24 cellular contexts compared by ENCODE assay signal in the genomic region with DNA sequence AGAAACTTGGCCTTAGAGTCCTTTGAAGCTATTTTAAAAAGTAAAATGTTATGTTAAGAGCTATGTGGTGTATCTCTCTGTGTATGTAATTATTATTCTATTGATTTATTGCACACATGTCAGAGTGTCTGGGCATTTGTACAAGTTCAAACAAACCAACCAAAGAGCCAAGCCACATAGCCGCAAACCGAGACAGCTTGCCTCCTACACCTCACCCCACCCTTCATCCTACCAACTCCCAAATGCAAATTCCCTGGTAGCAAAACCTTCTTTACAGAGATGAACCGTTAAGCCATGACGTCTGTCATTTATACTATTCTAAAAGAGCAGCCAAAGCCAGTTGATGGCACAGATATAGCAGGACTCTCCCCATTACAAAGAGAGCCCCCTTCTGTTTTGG.
"Had no signal": no experiment of that assay in that cellular context is flagged by ENCODE, and none has a peak within 500 bp of the region (broad histone marks: within the 10 kb centered on the region; RNA-seq: fewer than 3 reads in every experiment).

No MANE protein-coding gene starts in this region.

- H3K9me3 Mint-ChIP-seq: activated B cell treated with CpG ODN at 0.5 μM for 24 hours; activated CD4-positive, alpha-beta memory T cell treated with anti-CD3 and anti-CD28 coated beads for 36 hours; activated naive CD8-positive, alpha-beta T cell treated with anti-CD3 and anti-CD28 coated beads, Interleukin-2, amount 10 ng/mL, durations not matched to agents 7 days and 5 days had no signal

- H3K36me3 ChIP-seq: neutrophil, right lobe of liver, suprapubic skin, transverse colon had no signal

- H3K4me3 Mint-ChIP-seq: activated B cell treated with CpG ODN at 0.5 μM for 24 hours; activated CD4-positive, alpha-beta memory T cell treated with anti-CD3 and anti-CD28 coated beads for 36 hours; activated CD8-positive, alpha-beta memory T cell treated with anti-CD3 and anti-CD28 coated beads, Interleukin-2, amount 10 ng/mL, durations not matched to agents 7 days and 5 days; activated naive CD8-positive, alpha-beta T cell treated with anti-CD3 and anti-CD28 coated beads, Interleukin-2, amount 10 ng/mL, durations not matched to agents 7 days and 5 days; natural killer cell treated with Interleukin-12 subunit alpha and Interleukin-12 subunit beta and Interleukin-15 and Interleukin-18, amount 100 ng/mL, for 72 hours; stimulated activated naive CD8-positive, alpha-beta T cell treated with anti-CD3 and anti-CD28 coated beads, Interleukin-15, amount 100 ng/mL, for 72 hours had no signal

- H3K4me3 ChIP-seq: hepatocyte, right lobe of liver, suprapubic skin, transverse colon had no signal

- H3K4me1 Mint-ChIP-seq: activated B cell treated with CpG ODN at 0.5 μM for 24 hours; activated CD8-positive, alpha-beta memory T cell treated with anti-CD3 and anti-CD28 coated beads, Interleukin-2, amount 10 ng/mL, durations not matched to agents 7 days and 5 days; activated naive CD8-positive, alpha-beta T cell treated with anti-CD3 and anti-CD28 coated beads, Interleukin-2, amount 10 ng/mL, durations not matched to agents 7 days and 5 days; stimulated activated naive CD8-positive, alpha-beta T cell treated with anti-CD3 and anti-CD28 coated beads, Interleukin-15, amount 100 ng/mL, for 72 hours had no signal

- H3K79me2 ChIP-seq: hepatocyte, parathyroid adenoma had no signal

- H3K4me2 ChIP-seq: hepatocyte had no signal

- ATAC-seq: activated CD8-positive, alpha-beta memory T cell treated with anti-CD3 and anti-CD28 coated beads, Interleukin-2, amount 10 ng/mL, durations not matched to agents 7 days and 5 days; natural killer cell treated with Interleukin-12 subunit alpha and Interleukin-12 subunit beta and Interleukin-15 and Interleukin-18, amount 100 ng/mL, for 72 hours; right lobe of liver; stimulated activated naive CD8-positive, alpha-beta T cell treated with anti-CD3 and anti-CD28 coated beads, Interleukin-15, amount 100 ng/mL, for 72 hours had no signal

- H3K4me1 ChIP-seq: parathyroid adenoma, right lobe of liver, suprapubic skin, transverse colon had no signal

- H3K27ac Mint-ChIP-seq: activated B cell treated with CpG ODN at 0.5 μM for 24 hours; activated CD4-positive, alpha-beta memory T cell treated with anti-CD3 and anti-CD28 coated beads for 36 hours; activated CD8-positive, alpha-beta memory T cell treated with anti-CD3 and anti-CD28 coated beads, Interleukin-2, amount 10 ng/mL, durations not matched to agents 7 days and 5 days; activated naive CD8-positive, alpha-beta T cell treated with anti-CD3 and anti-CD28 coated beads, Interleukin-2, amount 10 ng/mL, durations not matched to agents 7 days and 5 days; natural killer cell treated with Interleukin-12 subunit alpha and Interleukin-12 subunit beta and Interleukin-15 and Interleukin-18, amount 100 ng/mL, for 72 hours; stimulated activated naive CD8-positive, alpha-beta T cell treated with anti-CD3 and anti-CD28 coated beads, Interleukin-15, amount 100 ng/mL, for 72 hours had no signal

- H3K9me3 ChIP-seq: neutrophil, right lobe of liver, suprapubic skin, transverse colon had no signal

- DNase-seq: activated B cell treated with CpG ODN at 0.5 μM for 24 hours; activated CD4-positive, alpha-beta memory T cell treated with anti-CD3 and anti-CD28 coated beads for 36 hours; activated CD4-positive, alpha-beta T cell treated with anti-CD3 and anti-CD28 coated beads for 4 hours; activated CD8-positive, alpha-beta memory T cell treated with anti-CD3 and anti-CD28 coated beads, Interleukin-2, amount 10 ng/mL, durations not matched to agents 7 days and 5 days; activated naive CD4-positive, alpha-beta T cell treated with Interleukin-2 at 50 U/mL for 16 hours; activated naive CD8-positive, alpha-beta T cell treated with anti-CD3 and anti-CD28 coated beads, Interleukin-2, amount 10 ng/mL, durations not matched to agents 7 days and 5 days; anterior cingulate cortex; cerebellar nuclear complex; cortex of kidney; erythroblast; foreskin fibroblast; mesendoderm; right lobe of liver; small intestine; stimulated activated CD4-positive, alpha-beta T cell treated with anti-CD3 and anti-CD28 coated beads, Interleukin-4, amount 100 ng/mL, for 1 hour; stimulated activated naive CD8-positive, alpha-beta T cell treated with anti-CD3 and anti-CD28 coated beads, Interleukin-15, amount 100 ng/mL, for 72 hours; T-helper 9 cell; transverse colon had no signal

- H2AFZ ChIP-seq: hepatocyte, parathyroid adenoma had no signal

- H3K27me3 ChIP-seq: hepatocyte, neutrophil, right lobe of liver, suprapubic skin, transverse colon had no signal

- H3K27me3 Mint-ChIP-seq: activated CD4-positive, alpha-beta memory T cell treated with anti-CD3 and anti-CD28 coated beads for 36 hours; activated naive CD8-positive, alpha-beta T cell treated with anti-CD3 and anti-CD28 coated beads, Interleukin-2, amount 10 ng/mL, durations not matched to agents 7 days and 5 days; natural killer cell treated with Interleukin-12 subunit alpha and Interleukin-12 subunit beta and Interleukin-15 and Interleukin-18, amount 100 ng/mL, for 72 hours; stimulated activated naive CD8-positive, alpha-beta T cell treated with anti-CD3 and anti-CD28 coated beads, Interleukin-15, amount 100 ng/mL, for 72 hours had no signal

- FAIRE-seq: endometrium, small intestine had no signal

- H3K27ac ChIP-seq: hepatocyte, neutrophil, parathyroid adenoma, right lobe of liver, suprapubic skin, transverse colon had no signal

- H3K9ac ChIP-seq: parathyroid adenoma had no signal

- H3K36me3 Mint-ChIP-seq: activated CD4-positive, alpha-beta memory T cell treated with anti-CD3 and anti-CD28 coated beads for 36 hours; activated CD8-positive, alpha-beta memory T cell treated with anti-CD3 and anti-CD28 coated beads, Interleukin-2, amount 10 ng/mL, durations not matched to agents 7 days and 5 days; activated naive CD8-positive, alpha-beta T cell treated with anti-CD3 and anti-CD28 coated beads, Interleukin-2, amount 10 ng/mL, durations not matched to agents 7 days and 5 days; natural killer cell treated with Interleukin-12 subunit alpha and Interleukin-12 subunit beta and Interleukin-15 and Interleukin-18, amount 100 ng/mL, for 72 hours had no signal
